Comparison of ENCODE assay signal across 11 cellular contexts in the genomic region with DNA sequence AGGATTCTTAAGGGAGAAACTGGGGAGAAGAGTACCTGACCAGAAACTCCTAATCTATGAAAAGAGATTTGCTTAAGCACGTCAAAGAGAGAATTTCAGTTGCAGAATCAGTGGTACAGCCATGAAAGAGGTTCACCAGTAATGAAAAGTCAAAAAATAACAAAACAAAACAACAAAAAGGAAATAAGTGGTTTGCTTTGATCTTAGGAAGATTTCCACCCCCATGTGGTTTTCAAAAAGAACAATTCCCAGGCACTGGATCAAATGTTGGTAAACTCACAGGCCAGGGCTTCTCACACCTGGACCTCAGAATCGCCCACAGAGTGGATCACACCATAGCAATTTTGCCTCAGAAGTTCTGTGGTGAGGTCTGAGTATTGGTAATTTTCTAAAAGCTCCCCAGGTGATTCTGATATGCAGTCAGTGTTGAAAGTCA.
DNase-seq lines count a peak whose midpoint lies in the region; ATAC-seq, FAIRE-seq and TF ChIP-seq lines count a peak whose summit lies in the region.
"Had no signal": no experiment of that assay in that cellular context is flagged by ENCODE, and none has a peak within 500 bp of the region (broad histone marks: within the 10 kb centered on the region; RNA-seq: fewer than 3 reads in every experiment).

No MANE protein-coding gene starts in this region.

- intact Hi-C loops in activated CD4-positive, alpha-beta T cell treated with anti-CD3 and anti-CD28 coated beads for 36 hours (cut with DNase I, micrococcal nuclease), result no loop called here

- no peak overlapping the region for H3K27ac Mint-ChIP-seq in activated CD4-positive, alpha-beta T cell treated with anti-CD3 and anti-CD28 coated beads for 36 hours
- H3K27ac Mint-ChIP-seq in endothelial cell (ENCODE audit: unreplicated experiment), result peak overlapping the region; percentile 36

- FAIRE-seq in H54 (lab: Jason Lieb, UNC), result no peak

- TF ChIP-seq CTCF in endothelial cell (IDR thresholded peaks at IDR 0.05; ENCODE audit: unreplicated experiment), result no peak

- CTCF ChIA-PET in activated CD4-positive, alpha-beta T cell treated with anti-CD3 and anti-CD28 coated beads for 36 hours (lab: Charles Lee), result interaction anchor here (0.9 kb wide), 1 partner anchor 105 kb away, joined by 4 read pairs; no protein-coding TSS in a partner anchor

- peak; percentile 28 for DNase-seq in activated CD4-positive, alpha-beta T cell treated with anti-CD3 and anti-CD28 coated beads for 36 hours
- DNase-seq in activated CD4-positive, alpha-beta T cell treated with anti-CD3 and anti-CD28 coated beads for 48 hours, result no peak
- DNase-seq in endothelial cell (ENCODE audit: low spot score) (no peak), H54 (ENCODE audit: insufficient read length, low spot score) (no peak), islet precursor cell (no peak)
- no peak for DNase-seq in activated CD4-positive, alpha-beta T cell treated with anti-CD3 and anti-CD28 coated beads for 1 hour
- DNase-seq: activated naive CD4-positive, alpha-beta T cell treated with anti-CD3 and anti-CD28 coated beads, Interleukin-2, amount 50 U/mL, for 16 hours; NCI-H1417 treated with DMSO at 0.1 percent for 48 hours had no signal

- TF ChIP-seq POLR2A in H54 (IDR thresholded peaks at IDR 0.05; ENCODE audit: low read depth, low read length), result no peak

- peak; percentile 57 for ATAC-seq in activated CD4-positive, alpha-beta T cell treated with anti-CD3 and anti-CD28 coated beads for 36 hours
- ATAC-seq in GM21529 (IDR thresholded peaks at IDR 0.05; ENCODE audit: unreplicated experiment), result peak; percentile 81
- peak; percentile 73 for ATAC-seq in HG03108 (IDR thresholded peaks at IDR 0.05; ENCODE audit: unreplicated experiment)
- ATAC-seq: Panc1 had no signal

- H3K4me3 Mint-ChIP-seq in activated CD4-positive, alpha-beta T cell treated with anti-CD3 and anti-CD28 coated beads for 36 hours, result no peak overlapping the region
- H3K4me3 Mint-ChIP-seq in endothelial cell (ENCODE audit: unreplicated experiment), result no peak overlapping the region

- no peaks in the 10 kb centered on the region for H3K27me3 Mint-ChIP-seq in activated CD4-positive, alpha-beta T cell treated with anti-CD3 and anti-CD28 coated beads for 36 hours
- peaks cover 3% of the 10 kb centered on the region for H3K27me3 Mint-ChIP-seq in endothelial cell (ENCODE audit: unreplicated experiment)

- H3K9me3 Mint-ChIP-seq in activated CD4-positive, alpha-beta T cell treated with anti-CD3 and anti-CD28 coated beads for 36 hours (ENCODE audit: low read depth), result no peaks in the 10 kb centered on the region
- H3K9me3 Mint-ChIP-seq in endothelial cell (ENCODE audit: unreplicated experiment), result no peaks in the 10 kb centered on the region

- peaks cover 27% of the 10 kb centered on the region for H3K36me3 Mint-ChIP-seq in activated CD4-positive, alpha-beta T cell treated with anti-CD3 and anti-CD28 coated beads for 36 hours (ENCODE audit: low read depth)
- H3K36me3 Mint-ChIP-seq in endothelial cell (ENCODE audit: low read depth, unreplicated experiment), result peaks cover 58% of the 10 kb centered on the region

- POLR2A ChIA-PET in activated CD4-positive, alpha-beta T cell treated with anti-CD3 and anti-CD28 coated beads for 36 hours (lab: Charles Lee), result no interaction called here

- H3K4me1 Mint-ChIP-seq in activated CD4-positive, alpha-beta T cell treated with anti-CD3 and anti-CD28 coated beads for 36 hours, result peaks cover 17% of the 10 kb centered on the region
- H3K4me1 Mint-ChIP-seq in endothelial cell (ENCODE audit: unreplicated experiment), result peaks cover 7% of the 10 kb centered on the region
